In the genomic region with DNA sequence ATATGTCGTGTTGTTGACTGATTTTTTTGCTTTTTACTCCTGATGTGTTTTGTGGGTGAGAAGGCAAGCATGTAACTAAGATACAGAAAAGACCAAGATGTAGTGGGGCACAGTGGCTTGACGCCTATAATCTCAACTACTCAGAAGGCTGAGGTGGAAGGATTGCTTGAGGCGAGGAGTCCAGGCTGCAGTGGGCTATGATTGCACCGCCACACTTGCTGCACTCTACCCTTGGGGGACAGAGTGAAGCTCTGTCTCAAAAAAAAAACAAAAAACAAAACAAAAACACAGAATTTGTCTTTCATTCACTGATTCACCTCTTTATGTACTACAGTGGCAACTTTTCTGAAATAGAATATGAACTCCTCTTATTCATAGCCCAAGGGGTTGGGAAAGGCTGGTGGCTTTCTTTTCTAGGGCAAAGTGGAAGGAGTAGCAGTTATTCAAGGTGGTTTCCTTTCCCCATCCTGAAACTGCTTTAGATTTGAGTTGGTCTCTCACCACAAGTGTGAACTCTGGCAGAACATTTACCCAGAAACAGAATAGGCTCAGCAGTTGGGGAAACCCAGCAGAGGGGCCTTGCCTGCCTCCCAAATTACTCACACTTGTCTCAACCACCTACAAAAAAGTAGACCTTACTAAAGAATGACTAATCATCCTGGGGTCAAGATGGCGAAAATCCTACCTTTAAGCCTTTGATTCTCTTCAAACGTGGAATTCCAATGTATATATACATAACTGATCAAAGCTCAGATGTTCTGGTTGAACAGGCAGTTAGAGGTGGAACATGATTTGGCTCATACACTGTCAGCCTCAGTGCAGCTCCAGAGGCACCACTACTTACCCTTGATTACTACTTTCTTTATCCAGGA, we compare ENCODE assay signal across 8 cellular contexts. TPM values are rescaled to one million over a fixed set of nuclear protein-coding genes. Genes with fewer than 3 reads are reported as not detected.
DNase-seq lines count a peak whose midpoint lies in the region; ATAC-seq and TF ChIP-seq lines count a peak whose summit lies in the region.

No MANE protein-coding gene starts in this region.

- no peaks in the 10 kb centered on the region for H3K27me3 ChIP-seq in A673 (replicated peaks; ENCODE audit: insufficient read depth, low read depth, low read length, poor library complexity)

- intact Hi-C loops in A673 (cut with micrococcal nuclease; ENCODE audit: unreplicated experiment) = no loop called here

- no peak for TF ChIP-seq CTCF in A673 (conservative IDR thresholded peaks at IDR 0.05; ENCODE audit: low read depth, low read length)

- H3K27ac ChIP-seq in A673 (ENCODE audit: low read depth, low read length, poor library complexity, severe bottlenecking) = no peak overlapping the region

- BruUV-seq in A673 (replicated peaks; lab: Mats Ljungman, UMichigan) = no TSS peak

- H3K36me3 ChIP-seq in A673 (ENCODE audit: insufficient read depth, low read length, poor library complexity, severe bottlenecking) = peaks cover 16% of the 10 kb centered on the region

- POLR2A ChIA-PET in A673 (lab: Charles Lee; ENCODE audit: low non-redundant PET) = no interaction called here

- peak; percentile 81 for ATAC-seq in GM18868 (IDR thresholded peaks at IDR 0.05; ENCODE audit: unreplicated experiment)
- ATAC-seq in HG02981 (IDR thresholded peaks at IDR 0.05; ENCODE audit: unreplicated experiment) = peak; percentile 74
- ATAC-seq in activated CD4-positive, CD25-positive, alpha-beta regulatory T cell treated with anti-CD3 and anti-CD28 coated beads, Interleukin-2, amount 50 U/mL, for 24 hours = peak; percentile 93 to 96

- DNase-seq in iris pigment epithelial cell (ENCODE audit: low read depth) (peak; percentile 50), A673 (ENCODE audit: low spot score) (no peak), NCI-H2227 treated with DMSO at 0.1 percent for 48 hours (lab: John Stamatoyannopoulos, UW) (no peak), NOMO-1 (lab: John Stamatoyannopoulos, UW; ENCODE audit: unreplicated experiment in 2 of 2) (no peak), GDM1 (lab: John Stamatoyannopoulos, UW) (no peak)

- no peaks in the 10 kb centered on the region for H3K9me3 ChIP-seq in A673 (ENCODE audit: low read depth, low read length, poor library complexity, severe bottlenecking)

- H3K4me3 ChIP-seq in A673 (ENCODE audit: low read depth, low read length, poor library complexity, severe bottlenecking) = no peak overlapping the region

- CTCF ChIA-PET in A673 (lab: Charles Lee) = no interaction called here

- peaks cover 24% of the 10 kb centered on the region for H3K4me1 ChIP-seq in A673 (ENCODE audit: insufficient read depth, low read length, poor library complexity, severe bottlenecking)

RNA-seq across cellular contexts. Expression of a gene that starts 6.5 kb away (rescaled TPM):
- total RNA-seq in A673 (2021) = 35.9 and 38.9 TPM in 2 replicates
